ENCODE assay signal across 8 cellular contexts in genomic region chr17:75012320-75013076, GRCh38.
A peak's percentile ranks its signal among the peaks of the same experiment; 100 is the strongest.
DNase-seq lines count a peak whose midpoint lies in the region; ATAC-seq and TF ChIP-seq lines count a peak whose summit lies in the region.

Gene MRPL58, plus strand, starts transcription at chr17:75012670. Its CDS starts 17 bp downstream, at chr17:75012687.

- TF ChIP-seq CTCF in AG10803 (conservative IDR thresholded peaks at IDR 0.05; ENCODE audit: low read length) (peak; percentile 42), choroid plexus epithelial cell (conservative IDR thresholded peaks at IDR 0.05; ENCODE audit: low read depth, low read length) (peak; percentile 71)

- H3K27me3 ChIP-seq in layer of hippocampus (ENCODE audit: control insufficient read depth, insufficient read depth, low read length): no peaks in the 10 kb centered on the region

- DNase-seq in AG10803 (ENCODE audit: low read depth) (peak; percentile 82), NCI-H345 treated with DMSO at 0.1 percent for 48 hours (lab: John Stamatoyannopoulos, UW; ENCODE audit: unreplicated experiment) (peak; percentile 84), choroid plexus epithelial cell (ENCODE audit: low read depth) (peak; percentile 90)
- peak; percentile 72 to 73 for DNase-seq in activated CD4-positive, alpha-beta T cell treated with anti-CD3 and anti-CD28 coated beads for 24 hours (ENCODE audit: low read depth in 2 of 2)
- peak; percentile 59 to 75 (median 65) for DNase-seq in stimulated activated CD4-positive, alpha-beta T cell treated with anti-CD3 and anti-CD28 coated beads, Interleukin-1b, Interleukin-23, amount 100 ng/mL, for 24 hours (ENCODE audit: low read depth in 4 of 4, low spot score in 1 of 4)

- peak; percentile 85 for ATAC-seq in GM18909 (IDR thresholded peaks at IDR 0.05; ENCODE audit: poor library complexity, unreplicated experiment)
- peak; percentile 81 for ATAC-seq in HG03159 (IDR thresholded peaks at IDR 0.05; ENCODE audit: unreplicated experiment)

- peak within 1 kb of the TSS; percentile 89 for H3K4me3 ChIP-seq in AG10803 (ENCODE audit: low read length)
- H3K4me3 ChIP-seq in choroid plexus epithelial cell (ENCODE audit: low read depth, low read length): peak within 1 kb of the TSS; percentile 93

- H3K27ac ChIP-seq in layer of hippocampus (ENCODE audit: low read depth, low read length): peak within 1 kb of the TSS; percentile 94

Comparison
In these comparisons a context has a peak if more than half of its experiments do, and no peak if none do; other contexts are left out.
1. Peak in every context shown above with its lines: DNase-seq, ATAC-seq, H3K4me3 ChIP-seq and H3K27ac ChIP-seq.